ENCODE assay signal across 1 cellular context in the genomic region with DNA sequence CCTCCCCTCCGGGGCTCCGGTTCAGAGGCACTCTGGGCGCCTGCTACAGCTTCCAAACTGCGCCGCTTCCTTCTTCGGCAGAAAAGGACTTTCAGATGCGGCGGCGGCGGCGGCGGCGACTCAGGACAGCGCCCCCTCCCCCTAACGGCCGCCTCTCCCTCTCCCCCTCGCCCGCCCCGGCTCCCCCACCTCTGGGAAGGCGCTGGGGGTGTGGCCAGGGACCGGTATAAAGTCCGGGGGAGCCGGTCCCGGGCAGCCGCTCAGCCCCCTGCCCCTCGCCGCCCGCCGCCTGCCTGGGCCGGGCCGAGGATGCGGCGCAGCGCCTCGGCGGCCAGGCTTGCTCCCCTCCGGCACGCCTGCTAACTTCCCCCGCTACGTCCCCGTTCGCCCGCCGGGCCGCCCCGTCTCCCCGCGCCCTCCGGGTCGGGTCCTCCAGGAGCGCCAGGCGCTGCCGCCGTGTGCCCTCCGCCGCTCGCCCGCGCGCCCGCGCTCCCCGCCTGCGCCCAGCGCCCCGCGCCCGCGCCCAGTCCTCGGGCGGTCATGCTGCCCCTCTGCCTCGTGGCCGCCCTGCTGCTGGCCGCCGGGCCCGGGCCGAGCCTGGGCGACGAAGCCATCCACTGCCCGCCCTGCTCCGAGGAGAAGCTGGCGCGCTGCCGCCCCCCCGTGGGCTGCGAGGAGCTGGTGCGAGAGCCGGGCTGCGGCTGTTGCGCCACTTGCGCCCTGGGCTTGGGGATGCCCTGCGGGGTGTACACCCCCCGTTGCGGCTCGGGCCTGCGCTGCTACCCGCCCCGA.
TF ChIP-seq lines count a peak whose summit lies in the region.

A gene (plus strand): TSS at position 255 of the 792 bp plus-strand sequence. CDS start 286 bp downstream, at position 541.

TF ChIP-seq in SK-N-SH treated with all-trans-retinoic acid at 6 μM for 48 hours, 23 proteins besides CTCF, POLR2A, EP300 and RAD21 (continued from another document):
- TF ChIP-seq, protein P1, sequence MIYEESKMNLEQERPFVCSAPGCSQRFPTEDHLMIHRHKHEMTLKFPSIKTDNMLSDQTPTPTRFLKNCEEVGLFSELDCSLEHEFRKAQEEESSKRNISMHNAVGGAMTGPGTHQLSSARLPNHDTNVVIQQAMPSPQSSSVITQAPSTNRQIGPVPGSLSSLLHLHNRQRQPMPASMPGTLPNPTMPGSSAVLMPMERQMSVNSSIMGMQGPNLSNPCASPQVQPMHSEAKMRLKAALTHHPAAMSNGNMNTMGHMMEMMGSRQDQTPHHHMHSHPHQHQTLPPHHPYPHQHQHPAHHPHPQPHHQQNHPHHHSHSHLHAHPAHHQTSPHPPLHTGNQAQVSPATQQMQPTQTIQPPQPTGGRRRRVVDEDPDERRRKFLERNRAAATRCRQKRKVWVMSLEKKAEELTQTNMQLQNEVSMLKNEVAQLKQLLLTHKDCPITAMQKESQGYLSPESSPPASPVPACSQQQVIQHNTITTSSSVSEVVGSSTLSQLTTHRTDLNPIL (CRISPR knock-in tag; IDR thresholded peaks at IDR 0.05; ENCODE audit: low read depth), result no peak
- no peak for TF ChIP-seq ESRRG (CRISPR knock-in tag; IDR thresholded peaks at IDR 0.05)
